6 cellular contexts compared by ENCODE assay signal in genomic region chr3:94568041-94568440, GRCh38.
"Had no signal": no experiment of that assay in that cellular context is flagged by ENCODE, and none has a peak within 500 bp of the region (broad histone marks: within the 10 kb centered on the region; RNA-seq: fewer than 3 reads in every experiment).

No MANE protein-coding gene starts in this region.

- FAIRE-seq: HTR-8/SVneo, K562 had no signal

- H3K4me3 ChIP-seq: K562 had no signal

- ATAC-seq: K562 had no signal

- DNase-seq: IMR-90, KBM-7, KG1 had no signal

- H3K27ac ChIP-seq: HL-60 had no signal
